In genomic region chr9:4756420-4756819, GRCh38 we compare ENCODE assay signal across 25 cellular contexts.
"Had no signal": no experiment of that assay in that cellular context is flagged by ENCODE, and none has a peak within 500 bp of the region (broad histone marks: within the 10 kb centered on the region; RNA-seq: fewer than 3 reads in every experiment).

No MANE protein-coding gene starts in this region.

- H3K36me3 Mint-ChIP-seq: activated CD4-positive, alpha-beta memory T cell treated with anti-CD3 and anti-CD28 coated beads for 36 hours; activated naive CD8-positive, alpha-beta T cell treated with anti-CD3 and anti-CD28 coated beads for 36 hours; brain; naive thymus-derived CD8-positive, alpha-beta T cell had no signal

- H3K9me3 Mint-ChIP-seq: activated CD4-positive, alpha-beta memory T cell treated with anti-CD3 and anti-CD28 coated beads for 36 hours; activated CD4-positive, alpha-beta T cell treated with anti-CD3 and anti-CD28 coated beads, Interleukin-2, amount 10 ng/mL, durations not matched to agents 24 days and 14 days; activated naive CD4-positive, alpha-beta T cell treated with anti-CD3 and anti-CD28 coated beads for 36 hours; activated naive CD8-positive, alpha-beta T cell treated with anti-CD3 and anti-CD28 coated beads for 36 hours; activated T-helper 1 cell treated with anti-CD3 and anti-CD28 coated beads, Interleukin-12 subunit alpha, Interleukin-12 subunit beta, Interleukin-2, Interleukin-4 antibody, amounts not matched to agents 30 ng/mL and 10 ng/mL and 1 ng/mL, durations not matched to agents 14 hours and 24 hours and 36 hours; naive thymus-derived CD8-positive, alpha-beta T cell; T-helper 1 cell treated with Interleukin-12 subunit alpha and Interleukin-12 subunit beta and Interleukin-4 antibody, amounts not matched to agents 30 μg/mL and 1 μg/mL, for 36 hours had no signal

- H3K27ac Mint-ChIP-seq: activated CD4-positive, alpha-beta memory T cell treated with anti-CD3 and anti-CD28 coated beads for 36 hours; activated CD4-positive, alpha-beta T cell treated with anti-CD3 and anti-CD28 coated beads, Interleukin-2, amount 10 ng/mL, durations not matched to agents 24 days and 14 days; activated naive CD4-positive, alpha-beta T cell treated with anti-CD3 and anti-CD28 coated beads for 36 hours; activated naive CD8-positive, alpha-beta T cell treated with anti-CD3 and anti-CD28 coated beads for 36 hours; activated T-helper 1 cell treated with anti-CD3 and anti-CD28 coated beads, Interleukin-12 subunit alpha, Interleukin-12 subunit beta, Interleukin-2, Interleukin-4 antibody, amounts not matched to agents 30 ng/mL and 10 ng/mL and 1 ng/mL, durations not matched to agents 14 hours and 24 hours and 36 hours; naive thymus-derived CD8-positive, alpha-beta T cell; T-helper 1 cell treated with Interleukin-12 subunit alpha and Interleukin-12 subunit beta and Interleukin-4 antibody, amounts not matched to agents 30 μg/mL and 1 μg/mL, for 36 hours had no signal

- H3K4me3 Mint-ChIP-seq: activated CD4-positive, alpha-beta memory T cell treated with anti-CD3 and anti-CD28 coated beads for 36 hours; activated CD4-positive, alpha-beta T cell treated with anti-CD3 and anti-CD28 coated beads, Interleukin-2, amount 10 ng/mL, durations not matched to agents 24 days and 14 days; activated naive CD4-positive, alpha-beta T cell treated with anti-CD3 and anti-CD28 coated beads for 36 hours; activated naive CD8-positive, alpha-beta T cell treated with anti-CD3 and anti-CD28 coated beads for 36 hours; activated T-helper 1 cell treated with anti-CD3 and anti-CD28 coated beads, Interleukin-12 subunit alpha, Interleukin-12 subunit beta, Interleukin-2, Interleukin-4 antibody, amounts not matched to agents 30 ng/mL and 10 ng/mL and 1 ng/mL, durations not matched to agents 14 hours and 24 hours and 36 hours; brain; naive thymus-derived CD8-positive, alpha-beta T cell; T-helper 1 cell treated with Interleukin-12 subunit alpha and Interleukin-12 subunit beta and Interleukin-4 antibody, amounts not matched to agents 30 μg/mL and 1 μg/mL, for 36 hours had no signal

- ATAC-seq: heart right ventricle; naive thymus-derived CD8-positive, alpha-beta T cell had no signal

- DNase-seq: activated CD4-positive, alpha-beta memory T cell treated with anti-CD3 and anti-CD28 coated beads for 36 hours; activated CD4-positive, alpha-beta T cell treated with anti-CD3 and anti-CD28 coated beads, Interleukin-2, amount 10 ng/mL, durations not matched to agents 24 days and 14 days; activated CD4-positive, CD25-positive, alpha-beta regulatory T cell treated with anti-CD3 and anti-CD28 coated beads, Interleukin-2, amount 50 U/mL, for 72 hours; activated CD8-positive, alpha-beta memory T cell treated with anti-CD3 and anti-CD28 coated beads, Interleukin-2, amount 50 U/mL, for 4 hours; activated effector memory CD4-positive, alpha-beta T cell treated with anti-CD3 and anti-CD28 coated beads, Interleukin-2, amount 50 U/mL, for 16 hours; activated naive CD4-positive, alpha-beta T cell treated with anti-CD3 and anti-CD28 coated beads for 36 hours; activated naive CD8-positive, alpha-beta T cell treated with anti-CD3 and anti-CD28 coated beads for 36 hours; activated T-cell treated with anti-CD3 and anti-CD28 coated beads, Interleukin-2, amount 50 U/mL, for 1 hour; adrenal gland; cerebellar nuclear complex; cortex of kidney; esophagus squamous epithelium; foreskin melanocyte; heart right ventricle; midbrain; naive thymus-derived CD8-positive, alpha-beta T cell; posterior cingulate gyrus; spleen; stimulated activated naive CD4-positive, alpha-beta T cell; SW 1271; T1000; tibial artery had no signal
